Comparison of ENCODE assay signal across 8 cellular contexts in the genomic region with DNA sequence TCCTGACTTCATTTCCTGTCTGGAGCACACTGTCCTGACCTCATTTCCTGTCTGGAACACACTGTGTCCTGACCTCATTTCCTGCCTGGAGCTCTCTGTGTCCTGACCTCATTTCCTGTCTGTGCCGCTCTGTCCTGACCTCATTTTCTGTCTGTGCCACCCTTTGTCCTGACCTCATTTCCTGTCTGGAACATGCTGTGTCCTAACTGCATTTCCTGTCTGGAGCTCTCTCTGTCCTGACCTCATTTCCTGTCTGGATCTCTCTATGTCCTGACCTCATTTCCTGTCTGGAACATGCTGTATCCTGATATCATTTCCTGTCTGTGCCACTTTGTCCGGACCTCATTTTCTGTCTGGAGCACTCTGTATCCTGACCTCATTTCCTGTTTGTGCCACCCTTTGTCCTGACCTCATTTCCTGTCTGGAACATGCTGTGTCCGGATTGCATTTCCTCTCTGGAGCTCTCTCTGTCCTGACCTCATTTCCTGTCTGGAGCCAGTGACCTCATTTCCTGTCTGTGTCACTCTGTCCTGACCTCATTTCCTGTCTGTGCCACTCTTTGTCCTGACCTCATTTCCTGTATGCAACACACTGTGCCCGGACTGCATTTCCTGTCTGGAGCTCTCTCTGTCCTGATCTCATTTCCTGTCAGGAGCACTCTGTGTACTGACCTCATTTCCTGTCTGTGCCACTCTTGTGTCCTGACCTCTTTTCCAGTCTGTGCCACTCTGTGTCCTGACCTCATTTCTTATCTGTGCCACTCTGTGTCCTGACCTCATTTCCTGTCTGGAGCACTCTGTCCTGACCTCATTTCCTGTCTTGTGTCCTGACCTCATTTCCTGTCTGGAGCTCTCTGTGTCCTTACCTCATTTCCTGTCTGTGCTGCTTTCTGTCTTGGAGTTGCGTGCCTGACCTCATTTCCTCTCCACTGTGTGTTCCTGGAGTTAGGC. TPM values are rescaled to one million over a fixed set of nuclear protein-coding genes. Genes with fewer than 3 reads are reported as not detected.
DNase-seq lines count a peak whose midpoint lies in the region; TF ChIP-seq lines count a peak whose summit lies in the region.

No MANE protein-coding gene starts in this region.

- TF ChIP-seq CTCF in HEK293 (tag by site-specific recombination; IDR thresholded peaks at IDR 0.05) (no peak), OCI-LY7 (conservative IDR thresholded peaks at IDR 0.05; ENCODE audit: low read length) (no peak), fibroblast of lung (conservative IDR thresholded peaks at IDR 0.05 in 1 of 2, IDR thresholded peaks at IDR 0.05 in 1 of 2; ENCODE audit: low read depth in 1 of 2, low read length in 2 of 2) (no peak), smooth muscle cell (IDR thresholded peaks at IDR 0.05; ENCODE audit: borderline replicate concordance, insufficient read depth, poor library complexity, severe bottlenecking) (no peak)

- H3K4me3 ChIP-seq in HEK293 (ENCODE audit: low read depth, low read length) (no peak overlapping the region), OCI-LY7 (ENCODE audit: low read depth, low read length, poor library complexity, severe bottlenecking) (peak overlapping the region; percentile 32), fibroblast of lung (replicated peaks in 1 of 4; ENCODE audit: control extremely low read depth in 1 of 4, insufficient read depth in 1 of 4, low read depth in 3 of 4, low read length in 4 of 4) (no peak overlapping the region), smooth muscle cell (no peak overlapping the region)

- H3K9me3 ChIP-seq in HEK293 (ENCODE audit: control insufficient read depth, insufficient read depth, low read depth, low read length) (no peaks in the 10 kb centered on the region), OCI-LY7 (ENCODE audit: low read length) (peaks cover 23% of the 10 kb centered on the region), fibroblast of lung (ENCODE audit: control insufficient read depth, insufficient read depth, low read depth, low read length) (no peaks in the 10 kb centered on the region), smooth muscle cell (replicated peaks; ENCODE audit: low read depth) (no peaks in the 10 kb centered on the region)

- BruUV-seq in OCI-LY7 (replicated peaks; lab: Mats Ljungman, UMichigan), result no TSS peak

- CTCF ChIA-PET in HEK293 (lab: Yijun Ruan, JAX) (interaction anchor here (0.6 to 1.0 kb wide), 3 partner anchors 11 to 81 kb away, joined by 3 to 5 read pairs (median 3); no protein-coding TSS in a partner anchor), OCI-LY7 (lab: Charles Lee; ENCODE audit: unreplicated experiment) (no interaction called here)

- H3K9me2 ChIP-seq in OCI-LY7 (ENCODE audit: insufficient read depth, low read length), result no peaks in the 10 kb centered on the region

- H4K20me1 ChIP-seq in OCI-LY7 (ENCODE audit: insufficient read depth, low read length) (no peaks in the 10 kb centered on the region), fibroblast of lung (ENCODE audit: control insufficient read depth, extremely low read depth, insufficient read depth, low read length) (no peaks in the 10 kb centered on the region), smooth muscle cell (ENCODE audit: low read depth) (peaks cover 100% of the 10 kb centered on the region)

- H3K27me3 ChIP-seq in fibroblast of lung (ENCODE audit: control insufficient read depth, insufficient read depth, low read length) (no peaks in the 10 kb centered on the region), smooth muscle cell (ENCODE audit: low read depth) (no peaks in the 10 kb centered on the region)

- intact Hi-C loops in OCI-LY7 (cut with micrococcal nuclease; ENCODE audit: unreplicated experiment), result no loop called here

- H3K4me1 ChIP-seq in HEK293 (ENCODE audit: control insufficient read depth, insufficient read depth, low read length) (peaks cover 13% of the 10 kb centered on the region), OCI-LY7 (ENCODE audit: insufficient read depth, low read length, poor library complexity, severe bottlenecking) (peaks cover 43% of the 10 kb centered on the region), fibroblast of lung (ENCODE audit: control insufficient read depth, extremely low read depth, insufficient read depth, low read length) (no peaks in the 10 kb centered on the region), smooth muscle cell (ENCODE audit: low read depth) (peaks cover 12% of the 10 kb centered on the region)

- no peak overlapping the region for H3K9ac ChIP-seq in fibroblast of lung (ENCODE audit: insufficient read depth, low read length)
- peak overlapping the region; percentile 47 for H3K9ac ChIP-seq in smooth muscle cell (ENCODE audit: low read depth)

- H2AFZ ChIP-seq in OCI-LY7 (ENCODE audit: low read length), result peak overlapping the region; percentile 65; the same call in 1 of the 2 replicates
- no peak overlapping the region for H2AFZ ChIP-seq in fibroblast of lung (ENCODE audit: low read length)
- H2AFZ ChIP-seq in smooth muscle cell (ENCODE audit: low read depth), result no peak overlapping the region

- peaks cover 15% of the 10 kb centered on the region for H3F3A ChIP-seq in smooth muscle cell (ENCODE audit: low read depth)

- 67% methylated on average over 5 of the region's 5 CpGs for WGBS in smooth muscle cell (ENCODE audit: low lambda C conversion rate)

- H3K36me3 ChIP-seq in HEK293 (ENCODE audit: control insufficient read depth in 2 of 2, insufficient read depth in 1 of 2, low read length in 2 of 2) (peaks cover 0 to 35% of the 10 kb centered on the region in 2 experiments; a peak in 1 of 3 replicates), OCI-LY7 (ENCODE audit: insufficient read depth, low read length) (peaks cover 7% of the 10 kb centered on the region), fibroblast of lung (ENCODE audit: control insufficient read depth, insufficient read depth, low read length) (peaks cover 2% of the 10 kb centered on the region), smooth muscle cell (ENCODE audit: low read depth) (no peaks in the 10 kb centered on the region)

- DNase-seq in DMS 273 treated with DMSO at 0.1 percent for 48 hours (lab: John Stamatoyannopoulos, UW), result peak; percentile 44
- DNase-seq in OCI-LY7 (ENCODE audit: low spot score), result peak; percentile 90
- DNase-seq in activated T-cell treated with anti-CD3 and anti-CD28 coated beads for 1 hour (ENCODE audit: low read depth), result peak; percentile 50
- DNase-seq in fibroblast of lung (ENCODE audit: low read depth in 2 of 2), result peak; percentile 71 to 73
- DNase-seq in smooth muscle cell (lab: John Stamatoyannopoulos, UW; ENCODE audit: unreplicated experiment), result no peak
- no peak for DNase-seq in NCI-H187 treated with DMSO at 0.1 percent for 48 hours (lab: John Stamatoyannopoulos, UW)
- DNase-seq in NCI-H524 (lab: John Stamatoyannopoulos, UW), result no peak

- H3K27ac ChIP-seq in HEK293 (ENCODE audit: extremely low read depth, low read depth, low read length), result no peak overlapping the region
- peak overlapping the region; percentile 77 for H3K27ac ChIP-seq in OCI-LY7 (ENCODE audit: low read depth, low read length, poor library complexity, severe bottlenecking)
- peak overlapping the region; percentile 75 for H3K27ac ChIP-seq in fibroblast of lung (ENCODE audit: insufficient read depth, low read length)
- H3K27ac ChIP-seq in smooth muscle cell (ENCODE audit: low read depth), result peak overlapping the region; percentile 80

- POLR2A ChIA-PET in HEK293 (lab: Yijun Ruan, JAX), result interaction anchor here (0.7 to 1.7 kb wide), 2 partner anchors 25 to 28 kb away, joined by 4 to 6 read pairs; no protein-coding TSS in a partner anchor
- POLR2A ChIA-PET in OCI-LY7 (lab: Charles Lee), result interaction anchor here (0.7 kb wide), 1 partner anchor 1171 kb away, joined by 3 read pairs; no protein-coding TSS in a partner anchor

- H3K4me2 ChIP-seq in OCI-LY7 (ENCODE audit: low read length) (0 out of 2 replicates have a peak overlapping the region, but pooled peaks have one; percentile 4), fibroblast of lung (ENCODE audit: extremely low read depth, insufficient read depth, low read length) (no peak overlapping the region), smooth muscle cell (no peak overlapping the region)

- H3K79me2 ChIP-seq in OCI-LY7 (ENCODE audit: insufficient read depth, low read depth, low read length), result no peaks in the 10 kb centered on the region
- peaks cover 98% of the 10 kb centered on the region for H3K79me2 ChIP-seq in fibroblast of lung (ENCODE audit: control insufficient read depth, insufficient read depth, low read length)
- peaks cover 100% of the 10 kb centered on the region for H3K79me2 ChIP-seq in smooth muscle cell (ENCODE audit: low read depth)

TF ChIP-seq in HEK293, 187 proteins besides CTCF, POLR2A, EP300 and RAD21 (continues in another document):
- TF ChIP-seq, protein P1, sequence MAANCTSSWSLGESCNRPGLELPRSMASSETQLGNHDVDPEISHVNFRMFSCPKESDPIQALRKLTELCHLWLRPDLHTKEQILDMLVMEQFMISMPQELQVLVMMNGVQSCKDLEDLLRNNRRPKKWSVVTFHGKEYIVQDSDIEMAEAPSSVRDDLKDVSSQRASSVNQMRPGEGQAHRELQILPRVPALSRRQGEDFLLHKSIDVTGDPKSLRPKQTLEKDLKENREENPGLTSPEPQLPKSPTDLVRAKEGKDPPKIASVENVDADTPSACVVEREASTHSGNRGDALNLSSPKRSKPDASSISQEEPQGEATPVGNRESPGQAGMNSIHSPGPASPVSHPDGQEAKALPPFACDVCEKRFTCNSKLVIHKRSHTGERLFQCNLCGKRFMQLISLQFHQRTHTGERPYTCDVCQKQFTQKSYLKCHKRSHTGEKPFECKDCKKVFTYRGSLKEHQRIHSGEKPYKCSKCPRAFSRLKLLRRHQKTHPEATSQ (tag by site-specific recombination; IDR thresholded peaks at IDR 0.05), result peak; percentile 16; the same call in 1 of the 2 replicates
- TF ChIP-seq ZBTB8A (tag by site-specific recombination; IDR thresholded peaks at IDR 0.05), result 0 out of 2 replicates have a peak, but pooled peaks have one; percentile 5
- TF ChIP-seq, protein P2, sequence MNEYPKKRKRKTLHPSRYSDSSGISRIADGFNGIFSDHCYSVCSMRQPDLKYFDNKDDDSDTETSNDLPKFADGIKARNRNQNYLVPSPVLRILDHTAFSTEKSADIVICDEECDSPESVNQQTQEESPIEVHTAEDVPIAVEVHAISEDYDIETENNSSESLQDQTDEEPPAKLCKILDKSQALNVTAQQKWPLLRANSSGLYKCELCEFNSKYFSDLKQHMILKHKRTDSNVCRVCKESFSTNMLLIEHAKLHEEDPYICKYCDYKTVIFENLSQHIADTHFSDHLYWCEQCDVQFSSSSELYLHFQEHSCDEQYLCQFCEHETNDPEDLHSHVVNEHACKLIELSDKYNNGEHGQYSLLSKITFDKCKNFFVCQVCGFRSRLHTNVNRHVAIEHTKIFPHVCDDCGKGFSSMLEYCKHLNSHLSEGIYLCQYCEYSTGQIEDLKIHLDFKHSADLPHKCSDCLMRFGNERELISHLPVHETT (tag by site-specific recombination; IDR thresholded peaks at IDR 0.05), result peak; percentile 89

RNA-seq across cellular contexts. Expression of gene SKI, which starts 27.6 kb away (rescaled TPM):
- 3.4 and 4.7 TPM in 2 replicates for total RNA-seq in OCI-LY7 (2014; rRNA removed; shearing (Covaris generic))
- total RNA-seq in OCI-LY7 (2022), result 10.0 and 11.7 TPM in 2 replicates
- total RNA-seq in fibroblast of lung, result 18.0 and 21.8 TPM in 2 replicates
- 11.6 and 18.3 TPM in 2 replicates for polyA plus RNA-seq in fibroblast of lung
- 30.8 and 38.0 TPM in 2 replicates for polyA plus RNA-seq in fibroblast of lung (2012)
- 18.0 and 19.2 TPM in 2 replicates for polyA minus RNA-seq in fibroblast of lung (ENCODE audit: low replicate concordance)
- 14.4 and 19.6 TPM in 2 replicates for total RNA-seq in smooth muscle cell
- 4.2 and 6.8 TPM in 2 replicates for polyA plus RNA-seq in smooth muscle cell

Comparison
In these comparisons a context has a peak if more than half of its experiments do, and no peak if none do; other contexts are left out.
1. DNase-seq: peak in DMS 273 treated with DMSO at 0.1 percent for 48 hours (single experiment), OCI-LY7 (single experiment), activated T-cell treated with anti-CD3 and anti-CD28 coated beads for 1 hour (single experiment) and fibroblast of lung (2 of 2); none in smooth muscle cell (single experiment), NCI-H187 treated with DMSO at 0.1 percent for 48 hours (single experiment) and NCI-H524 (0 of 2).